In the genomic region with DNA sequence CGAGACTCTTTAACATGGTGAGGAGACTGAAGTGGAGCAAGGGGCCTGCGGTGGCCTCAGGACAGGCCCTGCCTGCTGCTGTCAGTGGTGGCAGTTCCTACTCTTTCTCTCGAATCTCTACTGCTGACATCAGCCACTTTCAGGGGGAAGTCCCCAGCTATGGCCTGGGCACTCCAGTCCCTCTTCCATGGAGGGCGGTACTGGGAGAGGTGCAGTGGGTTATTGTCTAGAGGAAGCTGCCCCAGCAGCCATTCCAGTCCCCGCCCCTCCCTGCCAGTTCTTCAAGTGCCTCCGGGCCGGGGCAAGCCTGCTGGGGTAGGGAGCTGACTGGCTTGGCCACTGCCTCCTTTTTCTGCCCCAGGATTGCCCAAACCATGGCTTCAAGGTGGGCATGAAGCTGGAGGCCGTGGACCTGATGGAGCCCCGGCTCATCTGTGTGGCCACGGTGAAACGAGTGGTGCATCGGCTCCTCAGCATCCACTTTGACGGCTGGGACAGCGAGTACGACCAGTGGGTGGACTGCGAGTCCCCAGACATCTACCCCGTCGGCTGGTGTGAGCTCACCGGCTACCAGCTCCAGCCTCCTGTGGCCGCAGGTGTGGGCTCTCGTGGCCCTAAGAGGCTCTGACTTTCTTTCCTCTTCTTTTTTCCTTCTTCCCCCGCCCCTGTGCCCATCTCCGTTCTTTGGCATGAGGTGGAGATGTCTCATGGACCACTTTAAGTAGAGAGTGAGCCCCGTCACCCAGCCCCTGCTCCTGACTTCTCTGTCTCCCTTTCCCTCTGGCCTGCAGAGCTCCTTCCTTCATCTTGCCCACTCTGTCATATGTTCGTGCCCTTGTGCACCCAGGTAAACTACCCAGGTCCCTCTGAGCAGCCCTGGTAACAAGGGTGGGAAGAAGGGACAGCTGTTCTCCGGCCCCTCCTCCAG, we compare ENCODE assay signal across 26 cellular contexts. TPM values are rescaled to one million over a fixed set of nuclear protein-coding genes. Genes with fewer than 3 reads are reported as not detected.
DNase-seq lines count a peak whose midpoint lies in the region; ATAC-seq, FAIRE-seq and TF ChIP-seq lines count a peak whose summit lies in the region.
"Had no signal": no experiment of that assay in that cellular context is flagged by ENCODE, and none has a peak within 500 bp of the region (broad histone marks: within the 10 kb centered on the region; RNA-seq: fewer than 3 reads in every experiment).

No MANE protein-coding gene starts in this region.

- TF ChIP-seq CTCF in pancreas (IDR thresholded peaks at IDR 0.05): no peak
- TF ChIP-seq CTCF in natural killer cell (IDR thresholded peaks at IDR 0.05): no peak

- no peaks in the 10 kb centered on the region for H3K27me3 Mint-ChIP-seq in T-helper 17 cell
- H3K27me3 Mint-ChIP-seq in natural killer cell (ENCODE audit: low read depth in 2 of 2): no peaks in the 10 kb centered on the region
- H3K27me3 Mint-ChIP-seq: activated naive CD4-positive, alpha-beta T cell treated with anti-CD3 and anti-CD28 coated beads, Interleukin-2, amount 50 U/mL, for 24 hours; progenitor cell of endocrine pancreas had no signal

- H3K9me3 ChIP-seq in T-helper 17 cell (ENCODE audit: control insufficient read depth, low read length, poor library complexity, severe bottlenecking) (no peaks in the 10 kb centered on the region), pancreas (no peaks in the 10 kb centered on the region)
- H3K9me3 ChIP-seq: heart right ventricle, upper lobe of left lung had no signal

- no peak for TF ChIP-seq POLR2A in GM12892 (IDR thresholded peaks at IDR 0.05; ENCODE audit: low read depth, low read length)

- H3K4me1 Mint-ChIP-seq in T-helper 17 cell: no peaks in the 10 kb centered on the region
- H3K4me1 Mint-ChIP-seq in natural killer cell: no peaks in the 10 kb centered on the region
- H3K4me1 Mint-ChIP-seq: activated naive CD4-positive, alpha-beta T cell treated with anti-CD3 and anti-CD28 coated beads, Interleukin-2, amount 50 U/mL, for 24 hours had no signal

- no peak for FAIRE-seq in GM12892 (lab: Jason Lieb, UNC)
- FAIRE-seq in pancreas (lab: Jason Lieb, UNC): no peak
- FAIRE-seq: astrocyte, H54 had no signal

- H3K27ac ChIP-seq in pancreas: no peak overlapping the region
- H3K27ac ChIP-seq: SK-N-MC, upper lobe of left lung, WERI-Rb-1 had no signal

- 94 to 95% methylated on average over 26 of the region's 26 CpGs for WGBS in pancreas, 2 donors

- no peaks in the 10 kb centered on the region for H3K27me3 ChIP-seq in pancreas
- H3K27me3 ChIP-seq: heart right ventricle, upper lobe of left lung had no signal

- ATAC-seq in T-helper 17 cell (no peak), pancreas (peak in 3 of 4 donors; percentile 21 to 80 (median 58)), natural killer cell (no peak)
- ATAC-seq: CD8-positive, alpha-beta T cell; left colon had no signal

- peaks cover 0 to 31% (median 9%) of the 10 kb centered on the region in 3 donors for H3K36me3 ChIP-seq in pancreas

- H3K4me3 ChIP-seq in pancreas: no peak overlapping the region
- H3K4me3 ChIP-seq: heart right ventricle, SK-N-MC, upper lobe of left lung had no signal

- peak overlapping the region; percentile 75 for H3K27ac Mint-ChIP-seq in T-helper 17 cell
- H3K27ac Mint-ChIP-seq in natural killer cell: peak overlapping the region in 1 of 2 donors; percentile 59
- H3K27ac Mint-ChIP-seq: activated naive CD4-positive, alpha-beta T cell treated with anti-CD3 and anti-CD28 coated beads, Interleukin-2, amount 50 U/mL, for 24 hours; CD8-positive, alpha-beta T cell; progenitor cell of endocrine pancreas had no signal

- H3K4me1 ChIP-seq in pancreas: no peaks in the 10 kb centered on the region

- no peaks in the 10 kb centered on the region for H3K9me3 Mint-ChIP-seq in natural killer cell
- H3K9me3 Mint-ChIP-seq: activated naive CD4-positive, alpha-beta T cell treated with anti-CD3 and anti-CD28 coated beads, Interleukin-2, amount 50 U/mL, for 24 hours; CD8-positive, alpha-beta T cell had no signal

- intact Hi-C loops in pancreas (cut with DNase I): no loop called here
- intact Hi-C loops in natural killer cell (cut with micrococcal nuclease): no loop called here

- H3K36me3 Mint-ChIP-seq in T-helper 17 cell (ENCODE audit: low read depth): peaks cover 6% of the 10 kb centered on the region
- no peaks in the 10 kb centered on the region for H3K36me3 Mint-ChIP-seq in natural killer cell
- H3K36me3 Mint-ChIP-seq: activated naive CD4-positive, alpha-beta T cell treated with anti-CD3 and anti-CD28 coated beads, Interleukin-2, amount 50 U/mL, for 24 hours had no signal

- DNase-seq in GM12892 (ENCODE audit: insufficient read length) (peak; percentile 9), T-helper 17 cell (no peak), islet precursor cell (peak; percentile 45), pancreas (no peak), NOMO-1 treated with dmso at 0.1 percent for 144 hours (lab: John Stamatoyannopoulos, UW; ENCODE audit: unreplicated experiment) (no peak), cerebellar nuclear complex (lab: John Stamatoyannopoulos, UW) (no peak), NCI-H748 treated with DMSO at 0.1 percent for 48 hours (lab: John Stamatoyannopoulos, UW) (no peak), natural killer cell (no peak)
- DNase-seq: activated CD4-positive, alpha-beta T cell treated with anti-CD3 and anti-CD28 coated beads, Interleukin-2, amount 50 U/mL, for 1 hour; central memory CD4-positive, alpha-beta T cell; DMS153; Karpas-422; NCI-H1694; NCI-H2171; NCI-H526; upper lobe of left lung; WERI-Rb-1 had no signal

- H3K4me3 Mint-ChIP-seq in T-helper 17 cell (no peak overlapping the region), natural killer cell (no peak overlapping the region)
- H3K4me3 Mint-ChIP-seq: activated naive CD4-positive, alpha-beta T cell treated with anti-CD3 and anti-CD28 coated beads, Interleukin-2, amount 50 U/mL, for 24 hours; CD8-positive, alpha-beta T cell had no signal

RNA-seq across cellular contexts. Expression of gene CHADL, which starts 13.7 kb away (rescaled TPM):
- 0.15 TPM for polyA plus RNA-seq in GM12892 (2012; ENCODE audit: missing spikeins)
- 1 to 10 TPM; 1.6 to 3.5 TPM for total RNA-seq in T-helper 17 cell
- total RNA-seq in pancreas: 1 to 10 TPM in 5 of 6 donors, under 1 TPM in 1; 0.95 to 3.1 (median 1.6) TPM
- polyA plus RNA-seq in pancreas: 1 to 10 TPM; 4.5 to 4.9 TPM
- 1 to 10 TPM in 1 of 3 donors, under 1 TPM in 2; 0.35 to 1.2 (median 0.36) TPM for total RNA-seq in natural killer cell
- total RNA-seq: RPMI7951 had no signal

RNA-seq across cellular contexts. Expression of gene L3MBTL2, which starts 21.9 kb away (rescaled TPM):
- 17.2 TPM for polyA plus RNA-seq in GM12892 (2012; ENCODE audit: missing spikeins)
- total RNA-seq in T-helper 17 cell (10 to 100 TPM; 28.9 to 31.1 TPM), pancreas (10 to 100 TPM in 2 of 6 donors, 1 to 10 TPM in 4; 7.9 to 13.2 (median 9.4) TPM), natural killer cell (10 to 100 TPM; 25.2 to 32.1 (median 31.7) TPM)
- 10 to 100 TPM; 11.9 to 15.9 TPM for polyA plus RNA-seq in pancreas

RNA-seq across cellular contexts. Expression of gene RANGAP1, which starts 59.0 kb away (rescaled TPM):
- 23.4 TPM for polyA plus RNA-seq in GM12892 (2012; ENCODE audit: missing spikeins)
- total RNA-seq in T-helper 17 cell (100 to 1,000 TPM; 114 to 142 TPM), pancreas (10 to 100 TPM; 26.8 to 42.2 (median 30.6) TPM), natural killer cell (10 to 100 TPM; 44.0 to 54.2 (median 54.0) TPM)
- polyA plus RNA-seq in pancreas: 10 to 100 TPM; 68.2 to 87.9 TPM

Comparison
In these comparisons a context has a peak if more than half of its experiments do, and no peak if none do; other contexts are left out.
1. DNase-seq: peak in GM12892 (single experiment) and islet precursor cell (single experiment); none in T-helper 17 cell (0 of 3), pancreas (0 of 6), NOMO-1 treated with dmso at 0.1 percent for 144 hours (single experiment), cerebellar nuclear complex (0 of 2), NCI-H748 treated with DMSO at 0.1 percent for 48 hours (single experiment) and natural killer cell (single experiment).
2. ATAC-seq: peak in pancreas (3 of 4); none in T-helper 17 cell (single experiment) and natural killer cell (0 of 3).